Comparison of ENCODE assay signal across 14 cellular contexts in the genomic region with DNA sequence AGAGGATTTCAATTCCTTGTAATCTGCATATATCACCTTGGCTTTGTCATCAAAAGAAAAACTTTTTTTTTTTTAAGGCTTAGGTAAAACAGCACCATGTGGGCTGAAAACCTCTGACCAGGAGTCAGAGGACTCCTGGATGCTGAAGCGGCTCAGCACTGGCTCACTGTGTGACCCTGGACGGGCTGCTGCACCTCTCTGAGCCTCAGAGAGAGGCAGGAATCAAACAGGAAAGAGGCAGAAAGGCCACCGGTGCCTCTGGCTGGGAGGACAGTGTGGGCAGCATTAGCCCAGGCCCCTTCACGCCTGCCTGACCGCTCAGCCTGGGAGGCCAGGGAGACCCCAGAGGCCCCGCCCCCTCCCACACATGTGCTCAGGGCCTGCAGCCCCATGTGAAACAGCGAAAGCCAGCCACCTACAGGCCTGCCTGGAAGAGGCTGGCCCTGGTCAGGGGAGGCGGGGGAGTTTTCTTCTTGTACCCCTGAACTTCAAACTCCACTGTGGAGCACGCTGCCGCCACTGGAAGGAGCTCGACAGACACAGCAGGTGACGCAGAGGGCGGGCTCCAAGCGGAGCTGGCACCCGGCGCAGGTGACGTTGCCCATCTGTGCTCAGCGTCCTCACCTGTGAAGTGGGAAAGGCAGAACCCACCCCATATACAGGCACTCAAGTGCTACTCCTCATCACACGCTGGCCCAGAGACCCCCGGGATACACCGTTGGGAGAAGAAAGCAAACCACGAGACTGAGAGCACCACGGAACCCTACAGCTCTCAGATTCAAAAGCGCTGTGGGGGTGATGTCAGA. TPM values are rescaled to one million over a fixed set of nuclear protein-coding genes. Genes with fewer than 3 reads are reported as not detected.
A peak's percentile ranks its signal among the peaks of the same experiment; 100 is the strongest.
DNase-seq lines count a peak whose midpoint lies in the region; ATAC-seq and TF ChIP-seq lines count a peak whose summit lies in the region.
"Had no signal": no experiment of that assay in that cellular context is flagged by ENCODE, and none has a peak within 500 bp of the region (broad histone marks: within the 10 kb centered on the region; RNA-seq: fewer than 3 reads in every experiment).

No MANE protein-coding gene starts in this region.

- intact Hi-C loops in Calu3 (cut with micrococcal nuclease; ENCODE audit: unreplicated experiment), result no loop called here
- intact Hi-C loops in transverse colon (cut with DNase I; ENCODE audit: low total_unique reads), result no loop called here

- H3K9me3 Mint-ChIP-seq in Calu3 (ENCODE audit: low read depth, unreplicated experiment) (no peaks in the 10 kb centered on the region), osteocyte (ENCODE audit: unreplicated experiment) (no peaks in the 10 kb centered on the region)

- H3K4me3 Mint-ChIP-seq in Calu3 (ENCODE audit: low read depth, unreplicated experiment) (peak overlapping the region; percentile 19), osteocyte (ENCODE audit: unreplicated experiment) (no peak overlapping the region)

- H3K4me3 ChIP-seq in HAP-1 (no peak overlapping the region), transverse colon (no peak overlapping the region)
- H3K4me3 ChIP-seq: smooth muscle cell had no signal

- BruUV-seq in Calu3 (replicated peaks; lab: Mats Ljungman, UMichigan), result no TSS peak

- H3K4me1 ChIP-seq in HAP-1, result no peaks in the 10 kb centered on the region
- peaks cover 8 to 38% (median 27%) of the 10 kb centered on the region in 4 donors for H3K4me1 ChIP-seq in transverse colon

- no peak for TF ChIP-seq POLR2A in transverse colon (IDR thresholded peaks at IDR 0.05)

- DNase-seq in Calu3 (no peak), epithelial cell of prostate (ENCODE audit: low read depth, low spot score) (no peak), osteocyte (ENCODE audit: extremely low spot score, unreplicated experiment) (no peak), HAP-1 (ENCODE audit: low spot score in 2 of 2) (no peak), transverse colon (no peak)
- DNase-seq: MV-4-11, NCI-H345 had no signal

- peaks cover 22% of the 10 kb centered on the region; the same call in 1 of the 2 replicates for H3K36me3 ChIP-seq in KOPT-K1 (ENCODE audit: insufficient read depth, low read length)
- no peaks in the 10 kb centered on the region; the same call in 1 of the 2 replicates for H3K36me3 ChIP-seq in HAP-1 (replicated peaks)
- no peaks in the 10 kb centered on the region for H3K36me3 ChIP-seq in transverse colon
- H3K36me3 ChIP-seq: breast epithelium, heart left ventricle, neutrophil had no signal

- WGBS in transverse colon (ENCODE audit: low coverage in 1 of 2), 2 donors, result 93 to 100% methylated on average over 2 to 24 of the region's 24 CpGs

- TF ChIP-seq CTCF in Calu3 (IDR thresholded peaks at IDR 0.05; ENCODE audit: unreplicated experiment), result no peak
- TF ChIP-seq CTCF in osteocyte (IDR thresholded peaks at IDR 0.05), result no peak
- TF ChIP-seq CTCF in transverse colon (IDR thresholded peaks at IDR 0.05), result no peak

- no peak for TF ChIP-seq EP300 in transverse colon (IDR thresholded peaks at IDR 0.05; ENCODE audit: low read depth)

- peak overlapping the region; percentile 6 for H3K27ac Mint-ChIP-seq in Calu3 (ENCODE audit: unreplicated experiment)
- H3K27ac Mint-ChIP-seq in osteocyte (ENCODE audit: unreplicated experiment), result peak overlapping the region; percentile 40

- H3K27me3 Mint-ChIP-seq in Calu3 (ENCODE audit: unreplicated experiment), result no peaks in the 10 kb centered on the region
- no peaks in the 10 kb centered on the region for H3K27me3 Mint-ChIP-seq in osteocyte (ENCODE audit: unreplicated experiment)

- H3K4me1 Mint-ChIP-seq in Calu3 (ENCODE audit: low read depth, unreplicated experiment), result peaks cover 31% of the 10 kb centered on the region
- H3K4me1 Mint-ChIP-seq in osteocyte (ENCODE audit: unreplicated experiment), result peaks cover 39% of the 10 kb centered on the region

- H3K36me3 Mint-ChIP-seq in Calu3 (ENCODE audit: insufficient read depth, unreplicated experiment) (peaks cover 21% of the 10 kb centered on the region), osteocyte (ENCODE audit: unreplicated experiment) (peaks cover 4% of the 10 kb centered on the region)

- CTCF ChIA-PET in Calu3 (lab: Charles Lee), result no interaction called here

- ATAC-seq in activated CD4-positive, CD25-positive, alpha-beta regulatory T cell treated with anti-CD3 and anti-CD28 coated beads, Interleukin-2, amount 50 U/mL, for 24 hours, result no peak
- ATAC-seq in HG03439 (IDR thresholded peaks at IDR 0.05; ENCODE audit: unreplicated experiment), result no peak

- in situ Hi-C loops in HAP-1 (cut with MboI; ENCODE audit: low sequenced_read_pairs) (no loop called here), transverse colon (cut with MboI; ENCODE audit: low pct_ligation_motif_present in 1 of 4, low pct_unique_long_range_greater_than_20kb in 1 of 4, low sequenced_read_pairs in 3 of 4) (no loop called here)

- no peaks in the 10 kb centered on the region for H3K9me3 ChIP-seq in KOPT-K1 (ENCODE audit: insufficient read depth, low read length, poor library complexity, severe bottlenecking)
- no peaks in the 10 kb centered on the region for H3K9me3 ChIP-seq in HAP-1
- H3K9me3 ChIP-seq in transverse colon, result no peaks in the 10 kb centered on the region
- H3K9me3 ChIP-seq: breast epithelium, heart left ventricle, neutrophil had no signal

- H3K27me3 ChIP-seq in HAP-1 (ENCODE audit: low read depth) (no peaks in the 10 kb centered on the region), transverse colon (no peaks in the 10 kb centered on the region)
- H3K27me3 ChIP-seq: breast epithelium, heart left ventricle, neutrophil had no signal

- H3K27ac ChIP-seq in KOPT-K1 (ENCODE audit: low read depth, low read length, poor library complexity, severe bottlenecking), result peak overlapping the region; percentile 51
- peak overlapping the region; percentile 52 for H3K27ac ChIP-seq in epithelial cell of prostate
- H3K27ac ChIP-seq in transverse colon, result no peak overlapping the region
- H3K27ac ChIP-seq: neutrophil had no signal

RNA-seq across cellular contexts. Expression of a gene that starts 39.7 kb away (rescaled TPM):
- total RNA-seq in Calu3 (2022) (45.8 and 49.8 TPM in 2 replicates), osteocyte (65.8 and 68.8 TPM in 2 replicates), transverse colon (10 to 100 TPM; 12.3 to 34.6 (median 19.7) TPM)

Comparison
In these comparisons a context has a peak if more than half of its experiments do, and no peak if none do; other contexts are left out.
1. H3K27ac ChIP-seq: peak in KOPT-K1 (single experiment) and epithelial cell of prostate (single experiment); none in transverse colon (0 of 4).